1 cellular context compared by ENCODE assay signal in the genomic region with DNA sequence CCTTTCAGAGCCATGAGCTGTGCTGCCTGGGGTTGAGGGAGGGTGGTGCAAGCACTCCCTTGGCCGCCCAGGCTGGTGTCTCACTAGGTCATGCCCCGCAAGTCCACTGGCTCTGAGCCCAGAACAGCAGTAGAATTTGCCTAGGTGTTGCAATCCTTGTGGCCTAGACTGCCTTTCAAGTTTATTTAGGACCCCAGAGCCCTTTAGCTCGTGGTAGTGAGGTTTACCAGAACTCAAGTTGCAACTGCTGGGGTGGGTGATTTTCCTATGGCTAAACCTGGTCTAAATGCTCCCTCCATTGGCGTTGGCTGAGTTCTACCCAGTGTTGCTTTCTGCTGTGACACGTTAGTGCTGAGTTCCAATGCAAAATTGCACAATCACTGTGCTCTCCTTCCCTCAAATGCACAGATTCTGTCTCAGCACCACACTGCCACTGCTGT.
TF ChIP-seq lines count a peak whose summit lies in the region.

No MANE protein-coding gene starts in this region.

TF ChIP-seq in liver, 16 proteins besides CTCF, POLR2A, EP300 and RAD21 (continued from another document):
- TF ChIP-seq, protein P1, sequence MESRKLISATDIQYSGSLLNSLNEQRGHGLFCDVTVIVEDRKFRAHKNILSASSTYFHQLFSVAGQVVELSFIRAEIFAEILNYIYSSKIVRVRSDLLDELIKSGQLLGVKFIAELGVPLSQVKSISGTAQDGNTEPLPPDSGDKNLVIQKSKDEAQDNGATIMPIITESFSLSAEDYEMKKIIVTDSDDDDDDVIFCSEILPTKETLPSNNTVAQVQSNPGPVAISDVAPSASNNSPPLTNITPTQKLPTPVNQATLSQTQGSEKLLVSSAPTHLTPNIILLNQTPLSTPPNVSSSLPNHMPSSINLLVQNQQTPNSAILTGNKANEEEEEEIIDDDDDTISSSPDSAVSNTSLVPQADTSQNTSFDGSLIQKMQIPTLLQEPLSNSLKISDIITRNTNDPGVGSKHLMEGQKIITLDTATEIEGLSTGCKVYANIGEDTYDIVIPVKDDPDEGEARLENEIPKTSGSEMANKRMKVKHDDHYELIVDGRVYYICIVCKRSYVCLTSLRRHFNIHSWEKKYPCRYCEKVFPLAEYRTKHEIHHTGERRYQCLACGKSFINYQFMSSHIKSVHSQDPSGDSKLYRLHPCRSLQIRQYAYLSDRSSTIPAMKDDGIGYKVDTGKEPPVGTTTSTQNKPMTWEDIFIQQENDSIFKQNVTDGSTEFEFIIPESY (IDR thresholded peaks at IDR 0.05) = peak; percentile 39
- peak; percentile 78 for TF ChIP-seq HNF4A (conservative IDR thresholded peaks at IDR 0.05)
- no peak for TF ChIP-seq EGR1 (IDR thresholded peaks at IDR 0.05; ENCODE audit: low read depth in 2 of 2)
- TF ChIP-seq, protein P2, sequence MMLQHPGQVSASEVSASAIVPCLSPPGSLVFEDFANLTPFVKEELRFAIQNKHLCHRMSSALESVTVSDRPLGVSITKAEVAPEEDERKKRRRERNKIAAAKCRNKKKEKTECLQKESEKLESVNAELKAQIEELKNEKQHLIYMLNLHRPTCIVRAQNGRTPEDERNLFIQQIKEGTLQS (IDR thresholded peaks at IDR 0.05) = no peak
- TF ChIP-seq TAF1 (conservative IDR thresholded peaks at IDR 0.05) = no peak
- TF ChIP-seq, protein P3, sequence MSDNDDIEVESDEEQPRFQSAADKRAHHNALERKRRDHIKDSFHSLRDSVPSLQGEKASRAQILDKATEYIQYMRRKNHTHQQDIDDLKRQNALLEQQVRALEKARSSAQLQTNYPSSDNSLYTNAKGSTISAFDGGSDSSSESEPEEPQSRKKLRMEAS (IDR thresholded peaks at IDR 0.05) = peak; percentile 72
